ENCODE assay signal across 1 cellular context in genomic region chr18:6412933-6413472, GRCh38.
TF ChIP-seq lines count a peak whose summit lies in the region.

No MANE protein-coding gene starts in this region.

TF ChIP-seq in GM12878, 131 proteins besides CTCF, POLR2A, EP300 and RAD21 (continued from another document):
- TF ChIP-seq BCL11A (IDR thresholded peaks at IDR 0.05; ENCODE audit: low read depth, low read length), result no peak
- no peak for TF ChIP-seq SREBF2 (IDR thresholded peaks at IDR 0.05; ENCODE audit: low read length)
- no peak for TF ChIP-seq CREB1 (IDR thresholded peaks at IDR 0.05; ENCODE audit: low read depth)
- TF ChIP-seq, protein P1, sequence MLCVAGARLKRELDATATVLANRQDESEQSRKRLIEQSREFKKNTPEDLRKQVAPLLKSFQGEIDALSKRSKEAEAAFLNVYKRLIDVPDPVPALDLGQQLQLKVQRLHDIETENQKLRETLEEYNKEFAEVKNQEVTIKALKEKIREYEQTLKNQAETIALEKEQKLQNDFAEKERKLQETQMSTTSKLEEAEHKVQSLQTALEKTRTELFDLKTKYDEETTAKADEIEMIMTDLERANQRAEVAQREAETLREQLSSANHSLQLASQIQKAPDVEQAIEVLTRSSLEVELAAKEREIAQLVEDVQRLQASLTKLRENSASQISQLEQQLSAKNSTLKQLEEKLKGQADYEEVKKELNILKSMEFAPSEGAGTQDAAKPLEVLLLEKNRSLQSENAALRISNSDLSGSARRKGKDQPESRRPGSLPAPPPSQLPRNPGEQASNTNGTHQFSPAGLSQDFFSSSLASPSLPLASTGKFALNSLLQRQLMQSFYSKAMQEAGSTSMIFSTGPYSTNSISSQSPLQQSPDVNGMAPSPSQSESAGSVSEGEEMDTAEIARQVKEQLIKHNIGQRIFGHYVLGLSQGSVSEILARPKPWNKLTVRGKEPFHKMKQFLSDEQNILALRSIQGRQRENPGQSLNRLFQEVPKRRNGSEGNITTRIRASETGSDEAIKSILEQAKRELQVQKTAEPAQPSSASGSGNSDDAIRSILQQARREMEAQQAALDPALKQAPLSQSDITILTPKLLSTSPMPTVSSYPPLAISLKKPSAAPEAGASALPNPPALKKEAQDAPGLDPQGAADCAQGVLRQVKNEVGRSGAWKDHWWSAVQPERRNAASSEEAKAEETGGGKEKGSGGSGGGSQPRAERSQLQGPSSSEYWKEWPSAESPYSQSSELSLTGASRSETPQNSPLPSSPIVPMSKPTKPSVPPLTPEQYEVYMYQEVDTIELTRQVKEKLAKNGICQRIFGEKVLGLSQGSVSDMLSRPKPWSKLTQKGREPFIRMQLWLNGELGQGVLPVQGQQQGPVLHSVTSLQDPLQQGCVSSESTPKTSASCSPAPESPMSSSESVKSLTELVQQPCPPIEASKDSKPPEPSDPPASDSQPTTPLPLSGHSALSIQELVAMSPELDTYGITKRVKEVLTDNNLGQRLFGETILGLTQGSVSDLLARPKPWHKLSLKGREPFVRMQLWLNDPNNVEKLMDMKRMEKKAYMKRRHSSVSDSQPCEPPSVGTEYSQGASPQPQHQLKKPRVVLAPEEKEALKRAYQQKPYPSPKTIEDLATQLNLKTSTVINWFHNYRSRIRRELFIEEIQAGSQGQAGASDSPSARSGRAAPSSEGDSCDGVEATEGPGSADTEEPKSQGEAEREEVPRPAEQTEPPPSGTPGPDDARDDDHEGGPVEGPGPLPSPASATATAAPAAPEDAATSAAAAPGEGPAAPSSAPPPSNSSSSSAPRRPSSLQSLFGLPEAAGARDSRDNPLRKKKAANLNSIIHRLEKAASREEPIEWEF (IDR thresholded peaks at IDR 0.05; ENCODE audit: insufficient replicate concordance, low read depth, low read length), result no peak
- no peak for TF ChIP-seq TARDBP (IDR thresholded peaks at IDR 0.05; ENCODE audit: borderline replicate concordance)
- no peak for TF ChIP-seq ATF3 (IDR thresholded peaks at IDR 0.05; ENCODE audit: borderline replicate concordance, extremely low read depth, low read depth, low read length)
- no peak for TF ChIP-seq NR2C2 (IDR thresholded peaks at IDR 0.05; ENCODE audit: borderline replicate concordance, control insufficient read depth, insufficient read length, low read depth)
- TF ChIP-seq HCFC1 (IDR thresholded peaks at IDR 0.05; ENCODE audit: low read length), result no peak
